ENCODE assay signal across 9 cellular contexts in the genomic region with DNA sequence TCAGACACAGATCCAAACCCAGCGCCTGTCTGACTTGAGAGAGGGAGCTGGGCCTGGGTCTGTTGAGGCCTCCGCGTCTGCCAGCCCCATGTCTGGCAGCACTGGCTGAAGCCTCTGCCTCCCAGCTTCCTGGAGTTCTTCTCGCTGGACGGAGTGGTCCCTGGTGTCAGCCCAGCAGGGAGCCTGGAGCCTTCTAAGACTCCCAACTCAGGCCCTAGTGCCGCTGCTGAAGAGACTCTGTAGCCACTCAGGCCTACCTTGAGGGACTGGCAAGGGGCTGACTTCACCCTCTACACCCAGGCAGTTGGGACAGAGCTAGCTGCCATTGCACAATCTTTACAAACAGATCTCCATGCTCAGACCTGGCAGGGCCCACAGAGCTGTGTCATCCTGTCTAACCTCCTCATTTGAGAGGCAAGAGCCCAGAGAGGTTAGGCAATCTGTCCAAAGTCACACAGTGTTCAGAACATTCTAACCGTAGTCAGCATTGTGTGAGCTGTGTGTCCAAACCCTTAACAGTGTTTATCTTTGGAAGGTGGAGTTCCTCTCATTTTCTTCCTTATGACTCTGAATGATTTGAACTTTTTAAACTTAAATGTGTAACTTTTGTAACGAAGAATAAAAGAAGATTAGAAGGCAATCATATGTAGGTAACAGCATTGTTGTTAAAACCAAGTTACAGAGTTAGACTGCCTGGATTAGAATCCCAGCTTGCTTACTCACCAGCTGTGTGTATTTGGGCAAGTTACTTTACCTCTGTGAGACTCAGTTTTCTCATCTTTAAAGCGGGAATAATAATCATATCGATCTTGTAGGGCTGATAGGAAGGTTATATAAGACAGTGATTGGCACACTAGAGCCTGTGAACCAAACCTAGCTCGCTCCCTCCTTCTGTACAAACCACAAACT. TPM values are rescaled to one million over a fixed set of nuclear protein-coding genes. Genes with fewer than 3 reads are reported as not detected.
DNase-seq lines count a peak whose midpoint lies in the region; ATAC-seq, FAIRE-seq and TF ChIP-seq lines count a peak whose summit lies in the region.
"Had no signal": no experiment of that assay in that cellular context is flagged by ENCODE, and none has a peak within 500 bp of the region (broad histone marks: within the 10 kb centered on the region; RNA-seq: fewer than 3 reads in every experiment).

No MANE protein-coding gene starts in this region.

- in situ Hi-C loops in gastrocnemius medialis (cut with MboI; ENCODE audit: low sequenced_read_pairs in 4 of 4) = loop anchor here in 2 of 4 donors (10.0 kb wide), 2 partner anchors 61 to 99 kb away; no protein-coding TSS in a partner anchor

- TF ChIP-seq CTCF in foreskin keratinocyte (conservative IDR thresholded peaks at IDR 0.05) = no peak
- no peak for TF ChIP-seq CTCF in gastrocnemius medialis (IDR thresholded peaks at IDR 0.05 in 4 of 5, conservative IDR thresholded peaks at IDR 0.05 in 1 of 5)
- no peak for TF ChIP-seq CTCF in endodermal cell (conservative IDR thresholded peaks at IDR 0.05)
- no peak for TF ChIP-seq CTCF in kidney (IDR thresholded peaks at IDR 0.05; ENCODE audit: borderline replicate concordance, extremely low read depth, insufficient read depth)

- DNase-seq in GM03348 (ENCODE audit: low spot score) (peak; percentile 78), SIG-M5 treated with dmso at 0.1 percent for 504 hours (lab: John Stamatoyannopoulos, UW; ENCODE audit: unreplicated experiment) (peak; percentile 97), foreskin keratinocyte (peak in 1 of 2 donors; percentile 81), gastrocnemius medialis (peak; percentile 96 to 99), endodermal cell (no peak), D341Med (ENCODE audit: low spot score) (no peak), kidney (no peak)
- DNase-seq: NCI-H748 treated with DMSO at 0.1 percent for 48 hours had no signal

- no peak for FAIRE-seq in kidney (lab: Jason Lieb, UNC)

- H3K27me3 ChIP-seq in foreskin keratinocyte (no peaks in the 10 kb centered on the region), gastrocnemius medialis (no peaks in the 10 kb centered on the region), endodermal cell (ENCODE audit: control insufficient read depth, insufficient read depth, low read length, poor library complexity, severe bottlenecking) (no peaks in the 10 kb centered on the region)

- peaks cover 20% of the 10 kb centered on the region for H3K27me3 Mint-ChIP-seq in endodermal cell (ENCODE audit: insufficient read depth)

- H3K9me3 ChIP-seq in gastrocnemius medialis (no peaks in the 10 kb centered on the region), endodermal cell (ENCODE audit: control insufficient read depth, low read length) (no peaks in the 10 kb centered on the region), kidney (ENCODE audit: control insufficient read depth in 1 of 2, low read length in 2 of 2) (no peaks in the 10 kb centered on the region)

- no peaks in the 10 kb centered on the region for H3K36me3 ChIP-seq in gastrocnemius medialis
- H3K36me3 ChIP-seq in endodermal cell (ENCODE audit: control insufficient read depth, insufficient read depth, low read length) = no peaks in the 10 kb centered on the region
- no peaks in the 10 kb centered on the region for H3K36me3 ChIP-seq in kidney (ENCODE audit: control insufficient read depth in 1 of 2, insufficient read depth in 2 of 2, low read length in 2 of 2)

- H3K27ac ChIP-seq in foreskin keratinocyte = no peak overlapping the region
- H3K27ac ChIP-seq in gastrocnemius medialis = peak overlapping the region; percentile 96 to 99 (median 96)
- no peak overlapping the region for H3K27ac ChIP-seq in endodermal cell (ENCODE audit: low read depth, low read length)
- no peak overlapping the region for H3K27ac ChIP-seq in kidney (ENCODE audit: low read depth in 2 of 2, low read length in 2 of 2)

- no peak overlapping the region for H3K9ac ChIP-seq in endodermal cell (ENCODE audit: extremely low read depth, low read length, poor library complexity, severe bottlenecking)
- no peak overlapping the region for H3K9ac ChIP-seq in kidney (ENCODE audit: low read length in 2 of 2)

- H3K4me3 ChIP-seq in gastrocnemius medialis = no peak overlapping the region
- H3K4me3 ChIP-seq in endodermal cell (ENCODE audit: low read length) = no peak overlapping the region
- no peak overlapping the region for H3K4me3 ChIP-seq in kidney (ENCODE audit: low read length in 2 of 2)

- peaks cover 12% of the 10 kb centered on the region for H3K4me1 ChIP-seq in foreskin keratinocyte
- peaks cover 39 to 68% of the 10 kb centered on the region in 2 donors for H3K4me1 ChIP-seq in gastrocnemius medialis
- no peaks in the 10 kb centered on the region for H3K4me1 ChIP-seq in endodermal cell (ENCODE audit: control insufficient read depth, insufficient read depth, low read length)
- H3K4me1 ChIP-seq in kidney (ENCODE audit: control insufficient read depth in 1 of 2, insufficient read depth in 1 of 2, low read depth in 1 of 2, low read length in 2 of 2) = peaks cover 0 to 6% of the 10 kb centered on the region in 2 donors

- H3K27ac Mint-ChIP-seq in endodermal cell = no peak overlapping the region

- ATAC-seq in foreskin keratinocyte = peak; percentile 18
- peak; percentile 55 to 59 for ATAC-seq in gastrocnemius medialis
- no peak for ATAC-seq in HG02870 (IDR thresholded peaks at IDR 0.05; ENCODE audit: unreplicated experiment)

- TF ChIP-seq POLR2A in gastrocnemius medialis (IDR thresholded peaks at IDR 0.05) = peak; percentile 61 to 74

- 90 to 96% methylated on average over 9 to 10 of the region's 11 CpGs for WGBS in endodermal cell (ENCODE audit: insufficient coverage in 1 of 2, insufficient read length in 1 of 2), 2 experiments

- H3K4me3 Mint-ChIP-seq in endodermal cell = no peak overlapping the region

- intact Hi-C loops in gastrocnemius medialis (cut with DNase I; ENCODE audit: low total_unique reads) = loop anchor here (10.0 kb wide), 2 partner anchors 689 to 899 kb away; no protein-coding TSS in a partner anchor
- intact Hi-C loops in kidney (cut with DNase I) = no loop called here

- no peaks in the 10 kb centered on the region for H3K36me3 Mint-ChIP-seq in endodermal cell (ENCODE audit: low read depth)

- no peaks in the 10 kb centered on the region for H3K9me3 Mint-ChIP-seq in endodermal cell

- peaks cover 18% of the 10 kb centered on the region for H3K4me1 Mint-ChIP-seq in endodermal cell

RNA-seq across cellular contexts. Expression of gene DUSP1, which starts 4.6 kb away (rescaled TPM):
- 10.2 and 14.2 TPM in 2 replicates for total RNA-seq in foreskin keratinocyte
- polyA plus RNA-seq in foreskin keratinocyte = 6.2 and 10.7 TPM in 2 replicates
- total RNA-seq in gastrocnemius medialis = 1,000 to 10,000 TPM in 1 of 4 donors, 100 to 1,000 TPM in 3; 345 to 1,004 (median 793) TPM
- total RNA-seq in endodermal cell = 10 to 100 TPM in 1 of 2 donors, 1 to 10 TPM in 1; 9.2 to 11.0 TPM
- polyA plus RNA-seq in endodermal cell (2013, experiment 1 of 2) = 16.8 TPM
- polyA plus RNA-seq in endodermal cell (2013, experiment 2 of 2) = 18.1 TPM
- 172 TPM for total RNA-seq in kidney
- 298 TPM for polyA plus RNA-seq in kidney (ENCODE audit: insufficient read depth, low read depth, low replicate concordance)

RNA-seq across cellular contexts. Expression of gene ERGIC1, which starts 58.5 kb away (rescaled TPM):
- total RNA-seq in foreskin keratinocyte (86.8 and 90.9 TPM in 2 replicates), gastrocnemius medialis (100 to 1,000 TPM in 1 of 4 donors, 10 to 100 TPM in 3; 54.4 to 108 (median 88.0) TPM), endodermal cell (10 to 100 TPM; 81.9 to 94.8 TPM), kidney (183 TPM)
- polyA plus RNA-seq in foreskin keratinocyte (54.3 and 61.3 TPM in 2 replicates), kidney (ENCODE audit: insufficient read depth, low read depth, low replicate concordance) (88.0 TPM)
- 79.3 TPM for polyA plus RNA-seq in endodermal cell (2013, experiment 1 of 2)
- 73.2 TPM for polyA plus RNA-seq in endodermal cell (2013, experiment 2 of 2)

Comparison
In these comparisons a context has a peak if more than half of its experiments do, and no peak if none do; other contexts are left out.
1. DNase-seq: peak in GM03348 (single experiment), SIG-M5 treated with dmso at 0.1 percent for 504 hours (single experiment) and gastrocnemius medialis (2 of 2); none in endodermal cell (single experiment), D341Med (single experiment) and kidney (single experiment).
2. H3K27ac ChIP-seq: peak in gastrocnemius medialis (4 of 4); none in foreskin keratinocyte (single experiment), endodermal cell (single experiment) and kidney (0 of 2).
3. RNA of gene DUSP1, which starts 4.6 kb away (total RNA-seq): 345 to 1,004 TPM in gastrocnemius medialis and 172 TPM in kidney (single experiment); 10.2 to 14.2 TPM in foreskin keratinocyte and 9.2 to 11.0 TPM in endodermal cell; every median in the first group is over 10 times any median in the second.